1 cellular context compared by ENCODE assay signal in the genomic region with DNA sequence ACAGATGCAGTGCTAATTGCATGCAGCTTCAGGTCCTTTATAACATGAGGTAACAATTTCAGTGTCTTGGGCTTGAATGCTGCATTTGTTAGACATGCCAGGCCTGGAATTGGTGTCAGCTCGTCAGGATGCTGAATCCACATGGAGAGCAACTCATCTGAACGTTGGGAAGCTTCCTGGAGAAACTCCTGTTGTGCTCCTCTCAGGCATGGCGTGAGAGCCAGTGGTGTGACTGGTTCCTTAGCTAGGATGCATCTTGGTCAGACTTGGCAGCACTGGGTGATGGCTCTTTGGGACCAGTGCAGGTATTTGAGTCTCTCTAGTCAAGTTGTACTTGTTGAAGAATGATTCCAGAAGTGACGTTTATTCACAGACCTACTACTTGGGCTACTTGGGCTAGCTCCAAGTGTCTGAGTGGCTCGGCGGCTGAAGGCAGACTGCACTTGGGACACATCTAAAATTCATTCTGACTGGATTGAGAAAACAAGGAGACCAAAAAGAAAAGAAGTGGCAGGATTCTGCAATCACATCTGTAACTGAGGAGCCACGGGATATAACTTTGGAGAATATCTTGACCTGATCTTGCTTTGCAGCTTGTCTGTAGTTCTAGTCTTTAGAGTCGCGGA.
TF ChIP-seq lines count a peak whose summit lies in the region.

No MANE protein-coding gene starts in this region.

TF ChIP-seq in GM23338, 12 proteins besides CTCF, POLR2A, EP300 and RAD21 (continued from another document):
- TF ChIP-seq, protein P1, sequence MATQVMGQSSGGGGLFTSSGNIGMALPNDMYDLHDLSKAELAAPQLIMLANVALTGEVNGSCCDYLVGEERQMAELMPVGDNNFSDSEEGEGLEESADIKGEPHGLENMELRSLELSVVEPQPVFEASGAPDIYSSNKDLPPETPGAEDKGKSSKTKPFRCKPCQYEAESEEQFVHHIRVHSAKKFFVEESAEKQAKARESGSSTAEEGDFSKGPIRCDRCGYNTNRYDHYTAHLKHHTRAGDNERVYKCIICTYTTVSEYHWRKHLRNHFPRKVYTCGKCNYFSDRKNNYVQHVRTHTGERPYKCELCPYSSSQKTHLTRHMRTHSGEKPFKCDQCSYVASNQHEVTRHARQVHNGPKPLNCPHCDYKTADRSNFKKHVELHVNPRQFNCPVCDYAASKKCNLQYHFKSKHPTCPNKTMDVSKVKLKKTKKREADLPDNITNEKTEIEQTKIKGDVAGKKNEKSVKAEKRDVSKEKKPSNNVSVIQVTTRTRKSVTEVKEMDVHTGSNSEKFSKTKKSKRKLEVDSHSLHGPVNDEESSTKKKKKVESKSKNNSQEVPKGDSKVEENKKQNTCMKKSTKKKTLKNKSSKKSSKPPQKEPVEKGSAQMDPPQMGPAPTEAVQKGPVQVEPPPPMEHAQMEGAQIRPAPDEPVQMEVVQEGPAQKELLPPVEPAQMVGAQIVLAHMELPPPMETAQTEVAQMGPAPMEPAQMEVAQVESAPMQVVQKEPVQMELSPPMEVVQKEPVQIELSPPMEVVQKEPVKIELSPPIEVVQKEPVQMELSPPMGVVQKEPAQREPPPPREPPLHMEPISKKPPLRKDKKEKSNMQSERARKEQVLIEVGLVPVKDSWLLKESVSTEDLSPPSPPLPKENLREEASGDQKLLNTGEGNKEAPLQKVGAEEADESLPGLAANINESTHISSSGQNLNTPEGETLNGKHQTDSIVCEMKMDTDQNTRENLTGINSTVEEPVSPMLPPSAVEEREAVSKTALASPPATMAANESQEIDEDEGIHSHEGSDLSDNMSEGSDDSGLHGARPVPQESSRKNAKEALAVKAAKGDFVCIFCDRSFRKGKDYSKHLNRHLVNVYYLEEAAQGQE (IDR thresholded peaks at IDR 0.05; ENCODE audit: unreplicated experiment): no peak
- TF ChIP-seq, protein P2, sequence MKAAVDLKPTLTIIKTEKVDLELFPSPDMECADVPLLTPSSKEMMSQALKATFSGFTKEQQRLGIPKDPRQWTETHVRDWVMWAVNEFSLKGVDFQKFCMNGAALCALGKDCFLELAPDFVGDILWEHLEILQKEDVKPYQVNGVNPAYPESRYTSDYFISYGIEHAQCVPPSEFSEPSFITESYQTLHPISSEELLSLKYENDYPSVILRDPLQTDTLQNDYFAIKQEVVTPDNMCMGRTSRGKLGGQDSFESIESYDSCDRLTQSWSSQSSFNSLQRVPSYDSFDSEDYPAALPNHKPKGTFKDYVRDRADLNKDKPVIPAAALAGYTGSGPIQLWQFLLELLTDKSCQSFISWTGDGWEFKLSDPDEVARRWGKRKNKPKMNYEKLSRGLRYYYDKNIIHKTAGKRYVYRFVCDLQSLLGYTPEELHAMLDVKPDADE (IDR thresholded peaks at IDR 0.05): no peak
- TF ChIP-seq JUNB (IDR thresholded peaks at IDR 0.05; ENCODE audit: unreplicated experiment) (no peak), NANOG (IDR thresholded peaks at IDR 0.05; ENCODE audit: borderline replicate concordance) (no peak), POLR2AphosphoS5 (IDR thresholded peaks at IDR 0.05; ENCODE audit: low read depth) (no peak), ZNF114 (CRISPR knock-in tag; IDR thresholded peaks at IDR 0.05) (no peak), STAT1 (IDR thresholded peaks at IDR 0.05; ENCODE audit: unreplicated experiment) (no peak), EZH2 (IDR thresholded peaks at IDR 0.05; ENCODE audit: low read depth, unreplicated experiment) (no peak), ZNF331 (CRISPR knock-in tag; IDR thresholded peaks at IDR 0.05; ENCODE audit: low read depth) (no peak)
